In the genomic region with DNA sequence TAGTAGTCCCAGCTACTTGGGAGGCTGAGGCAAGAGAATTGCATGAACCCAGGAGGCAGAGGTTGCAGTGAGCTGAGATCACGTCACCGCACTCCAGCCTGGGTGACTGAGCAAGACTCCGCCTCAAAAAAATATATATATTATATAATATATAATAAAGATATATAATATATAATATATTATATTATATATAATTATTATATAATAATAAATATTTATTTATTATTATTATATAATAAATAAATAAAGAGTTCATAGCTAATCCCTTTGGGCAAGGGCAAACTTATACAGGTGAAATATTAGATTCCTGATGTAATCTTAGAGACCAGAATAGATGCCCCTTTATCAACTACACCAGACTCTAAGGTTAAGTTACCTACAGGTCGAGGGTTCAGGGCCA, we compare ENCODE assay signal across 9 cellular contexts.
"Had no signal": no experiment of that assay in that cellular context is flagged by ENCODE, and none has a peak within 500 bp of the region (broad histone marks: within the 10 kb centered on the region; RNA-seq: fewer than 3 reads in every experiment).

No MANE protein-coding gene starts in this region.

- H3K9me3 ChIP-seq: HAP-1 had no signal

- H2AFZ ChIP-seq: GM23248, GM23338 had no signal

- DNase-seq: GM23248, GOT3, H7, H9, HCEC 1CT, HFFc6 had no signal

- H3K27ac Mint-ChIP-seq: GM23338, H9 had no signal

- H3K4me3 ChIP-seq: GM23248, GM23338, HAP-1 had no signal

- H3K36me3 ChIP-seq: HAP-1 had no signal

- ATAC-seq: GM23338, HCT116 had no signal

- H3K4me1 ChIP-seq: HAP-1 had no signal

- H3K9ac ChIP-seq: GM23248 had no signal

- H3K27ac ChIP-seq: GM23248 had no signal

- H3K4me3 Mint-ChIP-seq: GM23338, H9, HFFc6 had no signal

- H3K9me3 Mint-ChIP-seq: H9, HFFc6 had no signal
